ENCODE assay signal across 20 cellular contexts in the genomic region with DNA sequence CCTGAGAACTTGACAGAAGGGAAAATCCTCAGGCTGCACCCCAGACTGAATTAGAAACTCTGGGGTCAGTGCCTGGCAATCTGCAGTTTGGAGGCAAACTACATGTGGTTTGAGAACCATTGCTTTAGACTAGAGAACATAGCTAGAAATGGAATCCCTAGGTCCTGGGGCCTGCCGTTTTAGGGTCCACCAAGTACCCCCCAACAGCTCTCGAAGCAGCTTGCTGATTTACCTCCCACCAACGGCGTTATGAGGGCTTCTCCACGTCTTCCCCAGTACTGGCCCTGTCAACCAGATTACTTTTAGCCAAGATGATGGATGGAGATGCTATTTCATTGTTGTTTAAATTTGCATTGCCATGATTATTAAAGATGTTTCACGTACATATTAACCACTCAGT.
"Had no signal": no experiment of that assay in that cellular context is flagged by ENCODE, and none has a peak within 500 bp of the region (broad histone marks: within the 10 kb centered on the region; RNA-seq: fewer than 3 reads in every experiment).

No MANE protein-coding gene starts in this region.

- H3K36me3 Mint-ChIP-seq: mesothelial cell of epicardium; naive B cell; natural killer cell treated with Interleukin-12 subunit alpha and Interleukin-12 subunit beta and Interleukin-15 and Interleukin-18, amount 100 ng/mL, for 72 hours; stimulated activated memory B cell treated with anti-CD40 and anti-IgM and Interleukin-4, amounts not matched to agents 10 μg/mL and 1 μg/mL and 100 μg/mL, for 72 hours had no signal

- H3K27ac Mint-ChIP-seq: mesothelial cell of epicardium; stimulated activated memory B cell treated with anti-CD40 and anti-IgM and Interleukin-4, amounts not matched to agents 10 μg/mL and 1 μg/mL and 100 μg/mL, for 72 hours; stimulated activated naive CD8-positive, alpha-beta T cell treated with anti-CD3 and anti-CD28 coated beads, Interleukin-15, Interleukin-2, amounts not matched to agents 100 ng/mL and 50 ng/mL, for 24 hours had no signal

- H3K4me3 Mint-ChIP-seq: central memory CD8-positive, alpha-beta T cell; mesothelial cell of epicardium; naive B cell; natural killer cell treated with Interleukin-12 subunit alpha and Interleukin-12 subunit beta and Interleukin-15 and Interleukin-18, amount 100 ng/mL, for 72 hours; neural crest cell; stimulated activated memory B cell treated with anti-CD40 and anti-IgM and Interleukin-4, amounts not matched to agents 10 μg/mL and 1 μg/mL and 100 μg/mL, for 72 hours; stimulated activated naive CD8-positive, alpha-beta T cell treated with anti-CD3 and anti-CD28 coated beads, Interleukin-15, Interleukin-2, amounts not matched to agents 100 ng/mL and 50 ng/mL, for 24 hours had no signal

- H3K4me1 Mint-ChIP-seq: central memory CD8-positive, alpha-beta T cell had no signal

- H3K27me3 Mint-ChIP-seq: stimulated activated naive CD8-positive, alpha-beta T cell treated with anti-CD3 and anti-CD28 coated beads, Interleukin-15, Interleukin-2, amounts not matched to agents 100 ng/mL and 50 ng/mL, for 24 hours had no signal

- ATAC-seq: gastrocnemius medialis; left lung; mucosa of descending colon; natural killer cell treated with Interleukin-12 subunit alpha and Interleukin-12 subunit beta and Interleukin-15 and Interleukin-18, amount 100 ng/mL, for 72 hours; sciatic nerve; stimulated activated memory B cell treated with anti-CD40 and anti-IgM and Interleukin-4, amounts not matched to agents 10 μg/mL and 1 μg/mL and 100 μg/mL, for 72 hours had no signal

- H3K9me3 Mint-ChIP-seq: central memory CD8-positive, alpha-beta T cell; mesothelial cell of epicardium; naive B cell; natural killer cell treated with Interleukin-12 subunit alpha and Interleukin-12 subunit beta and Interleukin-15 and Interleukin-18, amount 100 ng/mL, for 72 hours; neural crest cell; stimulated activated memory B cell treated with anti-CD40 and anti-IgM and Interleukin-4, amounts not matched to agents 10 μg/mL and 1 μg/mL and 100 μg/mL, for 72 hours; stimulated activated naive CD8-positive, alpha-beta T cell treated with anti-CD3 and anti-CD28 coated beads, Interleukin-15, Interleukin-2, amounts not matched to agents 100 ng/mL and 50 ng/mL, for 24 hours had no signal

- DNase-seq: colonic mucosa; dermis blood vessel endothelial cell; effector memory CD4-positive, alpha-beta T cell; foreskin fibroblast; gastrocnemius medialis; kidney; left lung; mesenchymal stem cell; mucosa of descending colon; naive B cell; stimulated activated CD4-positive, alpha-beta T cell treated with anti-CD3 and anti-CD28 coated beads, Interleukin-12 subunit alpha, Interleukin-12 subunit beta, amount 100 ng/mL, for 4 hours; stimulated activated CD4-positive, alpha-beta T cell treated with anti-CD3 and anti-CD28 coated beads, Interleukin-1b, Interleukin-23, amount 100 ng/mL, for 48 hours; stimulated activated CD4-positive, alpha-beta T cell treated with anti-CD3 and anti-CD28 coated beads, Interleukin-4, amount 100 ng/mL, for 1 hour had no signal
